In genomic region chr15:96756656-96757055, GRCh38 we compare ENCODE assay signal across 6 cellular contexts.
"Had no signal": no experiment of that assay in that cellular context is flagged by ENCODE, and none has a peak within 500 bp of the region (broad histone marks: within the 10 kb centered on the region; RNA-seq: fewer than 3 reads in every experiment).

No MANE protein-coding gene starts in this region.

- H3K27ac Mint-ChIP-seq: GM23338, HFFc6, IgD-negative memory B cell had no signal

- DNase-seq: H7, HFFc6 had no signal

- H3K4me1 Mint-ChIP-seq: GM23338, IgD-negative memory B cell had no signal

- ATAC-seq: GM23338, HCT116, HepG2 had no signal

- H3K4me3 Mint-ChIP-seq: GM23338, HFFc6, IgD-negative memory B cell had no signal

- H3K27me3 Mint-ChIP-seq: IgD-negative memory B cell had no signal

- H3K9me3 Mint-ChIP-seq: GM23338 had no signal
